20 cellular contexts compared by ENCODE assay signal in genomic region chr15:31318429-31318828, GRCh38. TPM values are rescaled to one million over a fixed set of nuclear protein-coding genes. Genes with fewer than 3 reads are reported as not detected.
DNase-seq lines count a peak whose midpoint lies in the region; FAIRE-seq and TF ChIP-seq lines count a peak whose summit lies in the region.
"Had no signal": no experiment of that assay in that cellular context is flagged by ENCODE, and none has a peak within 500 bp of the region (broad histone marks: within the 10 kb centered on the region; RNA-seq: fewer than 3 reads in every experiment).

No MANE protein-coding gene starts in this region.

- no peak overlapping the region for H4K91ac ChIP-seq in H1 (replicated peaks; ENCODE audit: insufficient read length, low read length)

- DNase-seq in H1 (ENCODE audit: low read depth in 1 of 2, low spot score in 2 of 2) (no peak), neural progenitor cell (ENCODE audit: low spot score) (no peak), sigmoid colon (peak; percentile 39), HPDE6-E6E7 (ENCODE audit: extremely low spot score) (no peak), NCI-H187 treated with DMSO at 0.1 percent for 48 hours (lab: John Stamatoyannopoulos, UW) (no peak), lower leg skin (ENCODE audit: low spot score in 2 of 2) (no peak)
- no peak for DNase-seq in stimulated activated naive CD4-positive, alpha-beta T cell treated with Interleukin-2 at 50 U/mL for 16 hours (lab: John Stamatoyannopoulos, UW)
- DNase-seq: CD4-positive, alpha-beta T cell; DMS 273 treated with DMSO at 0.1 percent for 48 hours; DMS79; EL; GDM1; GM23248; H9 had no signal

- H3K36me3 Mint-ChIP-seq in neural progenitor cell = no peaks in the 10 kb centered on the region
- H3K36me3 Mint-ChIP-seq: CD8-positive, alpha-beta memory T cell had no signal

- peaks cover 5 to 30% (median 23%) of the 10 kb centered on the region in 11 experiments; a peak in 21 of 22 replicates for H3K9me3 ChIP-seq in BLaER1 treated with 17β-estradiol and CSF1 and Interleukin-3, amounts not matched to agents 10 nM and 100 nM (replicated peaks in 1 of 11)
- H3K9me3 ChIP-seq in H1 (ENCODE audit: insufficient read depth in 2 of 2, low read depth in 1 of 2, low read length in 1 of 2) (peaks cover 3 to 4% of the 10 kb centered on the region in 2 experiments; a peak in 1 of 4 replicates), neural progenitor cell (ENCODE audit: low read depth) (no peaks in the 10 kb centered on the region), sigmoid colon (peaks cover 0 to 4% (median 3%) of the 10 kb centered on the region in 4 donors)

- peak overlapping the region; percentile 29 for H3K27ac Mint-ChIP-seq in neural progenitor cell
- H3K27ac Mint-ChIP-seq: CD14-positive monocyte; CD4-positive, alpha-beta T cell; CD8-positive, alpha-beta memory T cell; H9 had no signal

- no peak overlapping the region for H4K8ac ChIP-seq in H1 (ENCODE audit: extremely low read depth, insufficient read depth, low read length)

- peaks cover 10% of the 10 kb centered on the region for H3F3A ChIP-seq in neural progenitor cell (ENCODE audit: low read depth)

- no peak overlapping the region for H2AK5ac ChIP-seq in H1 (ENCODE audit: low read depth, low read length)

- H3K9me3 Mint-ChIP-seq in neural progenitor cell = peaks cover 11% of the 10 kb centered on the region
- H3K9me3 Mint-ChIP-seq: CD4-positive, alpha-beta T cell; CD8-positive, alpha-beta memory T cell had no signal

- no peak overlapping the region for H2BK12ac ChIP-seq in H1 (ENCODE audit: low read depth, low read length)

- H3K4me1 Mint-ChIP-seq in neural progenitor cell = peaks cover 25% of the 10 kb centered on the region

- POLR2A ChIA-PET in H1 (lab: Charles Lee; ENCODE audit: partially characterized antibody) = interaction anchor here (2.8 kb wide), 1 partner anchor 11 kb away, joined by 21 read pairs; no protein-coding TSS in a partner anchor

- no peaks in the 10 kb centered on the region for H3K23me2 ChIP-seq in H1 (ENCODE audit: low read depth, low read length)

- H3K4me2 ChIP-seq in BLaER1 treated with 17β-estradiol and CSF1 and Interleukin-3, amounts not matched to agents 10 nM and 100 nM = peak overlapping the region in 6 of 11 experiments; percentile 42 to 71 (median 64); a peak in 6 of 22 replicates
- H3K4me2 ChIP-seq in H1 (ENCODE audit: insufficient read depth in 1 of 2, low read depth in 2 of 2, low read length in 2 of 2) (no peak overlapping the region), neural progenitor cell (no peak overlapping the region)

- no peak for TF ChIP-seq RAD21 in H1 (IDR thresholded peaks at IDR 0.05 in 1 of 2, conservative IDR thresholded peaks at IDR 0.05 in 1 of 2; ENCODE audit: low read depth in 2 of 2, low read length in 2 of 2)

- H2BK15ac ChIP-seq in H1 (ENCODE audit: low read length) = 0 out of 2 replicates have a peak overlapping the region, but pooled peaks have one; percentile 68

- H3K4me1 ChIP-seq in BLaER1 treated with 17β-estradiol and CSF1 and Interleukin-3, amounts not matched to agents 10 nM and 100 nM = peaks cover 30 to 50% (median 44%) of the 10 kb centered on the region in 10 experiments
- H3K4me1 ChIP-seq in H1 (replicated peaks in 1 of 4; ENCODE audit: control insufficient read depth in 3 of 4, insufficient read depth in 4 of 4, low read length in 3 of 4) (peaks cover 0 to 9% (median 4%) of the 10 kb centered on the region in 4 experiments; a peak in 5 of 7 replicates), neural progenitor cell (peaks cover 11% of the 10 kb centered on the region), sigmoid colon (no peaks in the 10 kb centered on the region)

- CTCF ChIA-PET in H1 (lab: Charles Lee; ENCODE audit: partially characterized antibody) = interaction anchor here (0.7 to 1.3 kb wide), 4 partner anchors 20 to 519 kb away, joined by 3 read pairs; no protein-coding TSS in a partner anchor

- H2BK120ac ChIP-seq in H1 (replicated peaks; ENCODE audit: low read depth, low read length) = no peak overlapping the region

- H3K56ac ChIP-seq in H1 (replicated peaks; ENCODE audit: insufficient read length, low read depth, low read length) = no peak overlapping the region

- TF ChIP-seq CTCF in H1 (IDR thresholded peaks at IDR 0.05; ENCODE audit: control extremely low read depth in 1 of 3, insufficient read depth in 1 of 3, low read depth in 1 of 3, low read length in 3 of 3) = no peak
- TF ChIP-seq CTCF in neural progenitor cell (IDR thresholded peaks at IDR 0.05) = no peak
- no peak for TF ChIP-seq CTCF in sigmoid colon (IDR thresholded peaks at IDR 0.05)
- no peak for TF ChIP-seq CTCF in lower leg skin (IDR thresholded peaks at IDR 0.05)

- no peak overlapping the region for H4K5ac ChIP-seq in H1 (ENCODE audit: insufficient read length, low read depth, low read length)

- H3K23ac ChIP-seq in H1 (ENCODE audit: insufficient read length) = no peak overlapping the region

- intact Hi-C loops in sigmoid colon (cut with DNase I) (no loop called here), lower leg skin (cut with DNase I; ENCODE audit: low total_unique reads) (no loop called here)

- no peak overlapping the region for H3K9ac ChIP-seq in BLaER1 treated with 17β-estradiol and CSF1 and Interleukin-3, amounts not matched to agents 10 nM and 100 nM
- H3K9ac ChIP-seq in H1 (replicated peaks in 1 of 4; ENCODE audit: extremely low read depth in 1 of 4, low read depth in 3 of 4, low read length in 3 of 4) = no peak overlapping the region
- no peak overlapping the region for H3K9ac ChIP-seq in neural progenitor cell
- H3K9ac ChIP-seq: GM23248 had no signal

- no peaks in the 10 kb centered on the region for H3K36me3 ChIP-seq in BLaER1 treated with 17β-estradiol and CSF1 and Interleukin-3, amounts not matched to agents 10 nM and 100 nM
- H3K36me3 ChIP-seq in H1 (ENCODE audit: control insufficient read depth in 2 of 4, insufficient read depth in 4 of 4, low read length in 3 of 4) (no peaks in the 10 kb centered on the region), neural progenitor cell (no peaks in the 10 kb centered on the region), sigmoid colon (no peaks in the 10 kb centered on the region)

- H3K79me1 ChIP-seq in H1 (ENCODE audit: low read depth, low read length) = no peaks in the 10 kb centered on the region

- no peak overlapping the region for H2BK20ac ChIP-seq in H1 (ENCODE audit: low read length)

- no peaks in the 10 kb centered on the region for H3K79me2 ChIP-seq in H1 (ENCODE audit: control insufficient read depth in 1 of 2, insufficient read depth in 2 of 2, low read length in 2 of 2)
- H3K79me2 ChIP-seq in neural progenitor cell (ENCODE audit: low read depth) = no peaks in the 10 kb centered on the region

- H3K14ac ChIP-seq in H1 (ENCODE audit: insufficient read length) = no peak overlapping the region

- no peak for FAIRE-seq in H1 (lab: Jason Lieb, UNC)
- FAIRE-seq: D721Med, GM12878, GM19239 had no signal

- no peak overlapping the region for H3K4ac ChIP-seq in H1 (replicated peaks; ENCODE audit: insufficient read length, low read depth, low read length)

- no peaks in the 10 kb centered on the region for H3K27me3 ChIP-seq in BLaER1 treated with 17β-estradiol and CSF1 and Interleukin-3, amounts not matched to agents 10 nM and 100 nM
- H3K27me3 ChIP-seq in H1 (replicated peaks in 1 of 4; ENCODE audit: control insufficient read depth in 3 of 4, extremely low read depth in 1 of 4, insufficient read depth in 3 of 4, low read length in 3 of 4) (no peaks in the 10 kb centered on the region), neural progenitor cell (peaks cover 24% of the 10 kb centered on the region), sigmoid colon (peaks cover 0 to 8% (median 0%) of the 10 kb centered on the region in 3 donors)

- H3K4me3 Mint-ChIP-seq in neural progenitor cell = no peak overlapping the region
- H3K4me3 Mint-ChIP-seq: CD14-positive monocyte; CD4-positive, alpha-beta T cell; CD8-positive, alpha-beta memory T cell; H9 had no signal

- H2BK5ac ChIP-seq in H1 (ENCODE audit: low read depth, low read length) = no peak overlapping the region

- H4K20me1 ChIP-seq in BLaER1 treated with 17β-estradiol and CSF1 and Interleukin-3, amounts not matched to agents 10 nM and 100 nM = no peaks in the 10 kb centered on the region
- no peaks in the 10 kb centered on the region for H4K20me1 ChIP-seq in H1 (replicated peaks in 1 of 2; ENCODE audit: control insufficient read depth in 1 of 2, insufficient read depth in 2 of 2, low read length in 2 of 2)
- no peaks in the 10 kb centered on the region for H4K20me1 ChIP-seq in neural progenitor cell (ENCODE audit: low read depth)

- no peak overlapping the region for H3K18ac ChIP-seq in H1 (ENCODE audit: extremely low read depth, low read length)

- 92% methylated on average over 4 of the region's 4 CpGs; no CpG with 5 or more reads in 1 of the 2 experiments for WGBS in H1 (ENCODE audit: extremely low coverage in 1 of 2, insufficient coverage in 1 of 2, insufficient read length in 1 of 2, insufficient replicate concordance in 2 of 2, low coverage in 1 of 2, low lambda C conversion rate in 2 of 2, missing lambda C conversion rate in 1 of 2), 2 experiments
- 95 to 97% methylated on average over 4 of the region's 4 CpGs for WGBS in sigmoid colon, 2 donors
- 91 to 96% methylated on average over 4 of the region's 4 CpGs for WGBS in lower leg skin, 2 donors

- peaks cover 3% of the 10 kb centered on the region for H3K27me3 Mint-ChIP-seq in neural progenitor cell (ENCODE audit: insufficient read depth, low read depth)
- H3K27me3 Mint-ChIP-seq: CD4-positive, alpha-beta T cell; CD8-positive, alpha-beta memory T cell had no signal

- H2AFZ ChIP-seq in H1 (ENCODE audit: low read length) = no peak overlapping the region
- no peak overlapping the region for H2AFZ ChIP-seq in neural progenitor cell (replicated peaks)
- H2AFZ ChIP-seq: GM23248 had no signal

- TF ChIP-seq POLR2A in H1 (IDR thresholded peaks at IDR 0.05; ENCODE audit: control extremely low read depth in 1 of 2, low read depth in 2 of 2, low read length in 2 of 2) (no peak), sigmoid colon (IDR thresholded peaks at IDR 0.05) (no peak), lower leg skin (IDR thresholded peaks at IDR 0.05) (no peak)

- H3K4me3 ChIP-seq in BLaER1 treated with 17β-estradiol and CSF1 and Interleukin-3, amounts not matched to agents 10 nM and 100 nM = no peak overlapping the region
- H3K4me3 ChIP-seq in H1 (ENCODE audit: extremely low read depth in 1 of 4, insufficient read depth in 2 of 4, low read depth in 3 of 4, low read length in 4 of 4) (no peak overlapping the region), neural progenitor cell (no peak overlapping the region), sigmoid colon (no peak overlapping the region), lower leg skin (ENCODE audit: low read depth, poor library complexity, severe bottlenecking) (no peak overlapping the region)
- H3K4me3 ChIP-seq: GM12878, GM23248 had no signal

- TF ChIP-seq EP300 in H1 (IDR thresholded peaks at IDR 0.05; ENCODE audit: borderline replicate concordance in 1 of 2, low read depth in 2 of 2, low read length in 2 of 2) = no peak
- no peak for TF ChIP-seq EP300 in sigmoid colon (IDR thresholded peaks at IDR 0.05)

- no peak overlapping the region for H3K27ac ChIP-seq in BLaER1 treated with 17β-estradiol and CSF1 and Interleukin-3, amounts not matched to agents 10 nM and 100 nM
- no peak overlapping the region for H3K27ac ChIP-seq in H1 (ENCODE audit: low read depth, low read length)
- H3K27ac ChIP-seq in neural progenitor cell = no peak overlapping the region
- no peak overlapping the region for H3K27ac ChIP-seq in sigmoid colon
- H3K27ac ChIP-seq: GM23248 had no signal

RNA-seq across cellular contexts. Expression of gene KLF13, which starts 8.2 kb away (rescaled TPM):
- 32.4 and 33.4 TPM in 2 replicates for total RNA-seq in H1 (2021; fragmentation: NEBNext Ultra II Directional; extraction: Animal tissue kit (Norgen Biotek cat#: 25700))
- polyA plus RNA-seq in H1 (2011; rRNA removed) (15.7 and 18.3 TPM in 2 replicates), sigmoid colon (10 to 100 TPM; 23.4 to 71.9 (median 48.6) TPM)
- 16.2 TPM for polyA plus RNA-seq in H1 (2011; cell fraction: cytosol; rRNA removed)
- polyA plus RNA-seq in H1 (2011; cell fraction: nucleus; rRNA removed) = 17.3 TPM
- 21.5 to 39.3 TPM (median 24.4 TPM) in 4 replicates for polyA plus RNA-seq in H1 (2012, experiment 1 of 2)
- 13.0 TPM for polyA plus RNA-seq in H1 (2012, experiment 2 of 2)
- 34.5 TPM for polyA plus RNA-seq in H1 (2013, experiment 1 of 2)
- 37.8 TPM for polyA plus RNA-seq in H1 (2013, experiment 2 of 2)
- 15.4 and 21.4 TPM in 2 replicates for polyA minus RNA-seq in H1 (2011; rRNA and poly(A)+ RNA removed)
- polyA minus RNA-seq in H1 (2011; cell fraction: cytosol; rRNA and poly(A)+ RNA removed) = 21.7 TPM
- polyA minus RNA-seq in H1 (2011; cell fraction: nucleus; rRNA and poly(A)+ RNA removed) = 10.9 TPM
- total RNA-seq in neural progenitor cell (ENCODE audit: low replicate concordance) (11.9 and 25.1 TPM in 2 replicates), sigmoid colon (10 to 100 TPM; 18.7 to 28.0 (median 24.5) TPM), lower leg skin (100 to 1,000 TPM in 2 of 4 donors, 10 to 100 TPM in 2; 50.8 to 151 (median 98.7) TPM)

Comparison
In these comparisons a context has a peak if more than half of its experiments do, and no peak if none do; other contexts are left out.
1. H3K4me2 ChIP-seq: peak in BLaER1 treated with 17β-estradiol and CSF1 and Interleukin-3, amounts not matched to agents 10 nM and 100 nM (6 of 11); none in H1 (0 of 2) and neural progenitor cell (single experiment).